In genomic region chr16:46843898-46844642, GRCh38 we compare ENCODE assay signal across 23 cellular contexts. TPM values are rescaled to one million over a fixed set of nuclear protein-coding genes. Genes with fewer than 3 reads are reported as not detected.
A peak's percentile ranks its signal among the peaks of the same experiment; 100 is the strongest.
DNase-seq lines count a peak whose midpoint lies in the region; ATAC-seq and TF ChIP-seq lines count a peak whose summit lies in the region.
"Had no signal": no experiment of that assay in that cellular context is flagged by ENCODE, and none has a peak within 500 bp of the region (broad histone marks: within the 10 kb centered on the region; RNA-seq: fewer than 3 reads in every experiment).

No MANE protein-coding gene starts in this region.

- peak overlapping the region; percentile 84 for H2AFZ ChIP-seq in IMR-90 (replicated peaks; ENCODE audit: low read length, poor library complexity)
- peak overlapping the region; percentile 59 for H2AFZ ChIP-seq in osteoblast (ENCODE audit: low read length)

- no peak overlapping the region for H4K8ac ChIP-seq in IMR-90 (ENCODE audit: low read depth in 2 of 2, low read length in 2 of 2)

- no peaks in the 10 kb centered on the region for H3K36me3 Mint-ChIP-seq in immature natural killer cell

- H2BK120ac ChIP-seq in IMR-90 (ENCODE audit: low read depth, low read length) = peak overlapping the region; percentile 48

- intact Hi-C loops in IMR-90 (cut with micrococcal nuclease) = no loop called here
- intact Hi-C loops in esophagus muscularis mucosa (cut with DNase I) = no loop called here
- intact Hi-C loops in adrenal gland (cut with DNase I) = no loop called here

- POLR2A ChIA-PET in IMR-90 (lab: Charles Lee; ENCODE audit: unreplicated experiment) = no interaction called here

- H3K14ac ChIP-seq in IMR-90 (replicated peaks; ENCODE audit: low read depth, low read length) = no peak overlapping the region

- no peak overlapping the region for H3K27ac Mint-ChIP-seq in immature natural killer cell
- H3K27ac Mint-ChIP-seq: activated CD8-positive, alpha-beta T cell treated with anti-CD3 and anti-CD28 coated beads for 36 hours had no signal

- H3K4me3 ChIP-seq in IMR-90 (ENCODE audit: insufficient read depth, low read depth, low read length) (no peak overlapping the region), esophagus muscularis mucosa (peak overlapping the region in 1 of 4 donors; percentile 17), osteoblast (ENCODE audit: insufficient read depth, low read length) (peak overlapping the region; percentile 30), adrenal gland (no peak overlapping the region)

- no peak overlapping the region for H3K4me3 Mint-ChIP-seq in immature natural killer cell
- H3K4me3 Mint-ChIP-seq: activated CD8-positive, alpha-beta T cell treated with anti-CD3 and anti-CD28 coated beads for 36 hours had no signal

- in situ Hi-C loops in IMR-90 (cut with MboI; ENCODE audit: low sequenced_read_pairs) = no loop called here

- H4K5ac ChIP-seq in IMR-90 (ENCODE audit: low read depth, low read length) = no peak overlapping the region

- CTCF ChIA-PET in IMR-90 (lab: Yijun Ruan, JAX) = interaction anchor here (0.6 to 2.2 kb wide), 3 partner anchors 10 to 134 kb away, joined by 3 to 8 read pairs (median 4); no protein-coding TSS in a partner anchor

- dilution Hi-C loops in IMR-90 (cut with HindIII; ENCODE audit: low sequenced_read_pairs, unreplicated experiment) = no loop called here

- no peak overlapping the region for H3K4ac ChIP-seq in IMR-90 (ENCODE audit: low read depth, low read length)

- H2AK5ac ChIP-seq in IMR-90 (ENCODE audit: low read depth, low read length) = peak overlapping the region; percentile 2; the same call in 1 of the 2 replicates

- no peak for TF ChIP-seq EP300 in esophagus muscularis mucosa (IDR thresholded peaks at IDR 0.05)

- H4K20me1 ChIP-seq in IMR-90 (ENCODE audit: insufficient read depth, low read length) = no peaks in the 10 kb centered on the region
- H4K20me1 ChIP-seq in osteoblast (ENCODE audit: insufficient read depth, low read length) = no peaks in the 10 kb centered on the region

- no peak for TF ChIP-seq RAD21 in IMR-90 (IDR thresholded peaks at IDR 0.05; ENCODE audit: low read length)

- H3K9me3 Mint-ChIP-seq in immature natural killer cell = peaks cover 0 to 6% (median 0%) of the 10 kb centered on the region in 6 donors
- H3K9me3 Mint-ChIP-seq: activated CD8-positive, alpha-beta T cell treated with anti-CD3 and anti-CD28 coated beads for 36 hours had no signal

- H2BK5ac ChIP-seq in IMR-90 (ENCODE audit: low read depth, low read length, poor library complexity, severe bottlenecking) = peak overlapping the region; percentile 23

- TF ChIP-seq POLR2A in IMR-90 (IDR thresholded peaks at IDR 0.05; ENCODE audit: low read depth, low read length) = no peak
- no peak for TF ChIP-seq POLR2A in esophagus muscularis mucosa (IDR thresholded peaks at IDR 0.05; ENCODE audit: low read depth)
- TF ChIP-seq POLR2A in adrenal gland (IDR thresholded peaks at IDR 0.05) = no peak

- peaks cover 4% of the 10 kb centered on the region; the same call in 1 of the 2 replicates for H3K9me3 ChIP-seq in IMR-90 (ENCODE audit: control insufficient read depth, insufficient read depth, low read length)
- peaks cover 0 to 7% (median 0%) of the 10 kb centered on the region in 4 donors for H3K9me3 ChIP-seq in esophagus muscularis mucosa
- no peaks in the 10 kb centered on the region for H3K9me3 ChIP-seq in osteoblast (ENCODE audit: low read depth, low read length)
- no peaks in the 10 kb centered on the region for H3K9me3 ChIP-seq in adrenal gland (replicated peaks in 1 of 3)
- H3K9me3 ChIP-seq: neutrophil, stomach had no signal

- H3K9ac ChIP-seq in IMR-90 (ENCODE audit: low read depth, low read length) = no peak overlapping the region

- H3K4me1 ChIP-seq in IMR-90 (ENCODE audit: control insufficient read depth, insufficient read depth, low read length) = peaks cover 2% of the 10 kb centered on the region; the same call in 1 of the 2 replicates
- peaks cover 0 to 11% (median 6%) of the 10 kb centered on the region in 4 donors for H3K4me1 ChIP-seq in esophagus muscularis mucosa
- no peaks in the 10 kb centered on the region for H3K4me1 ChIP-seq in osteoblast (ENCODE audit: insufficient read depth, low read length)
- no peaks in the 10 kb centered on the region for H3K4me1 ChIP-seq in adrenal gland (replicated peaks in 1 of 2)
- H3K4me1 ChIP-seq: heart right ventricle had no signal

- H3K79me2 ChIP-seq in osteoblast (ENCODE audit: insufficient read depth, low read length) = no peaks in the 10 kb centered on the region

- H3K18ac ChIP-seq in IMR-90 (ENCODE audit: low read depth, low read length) = 0 out of 2 replicates have a peak overlapping the region, but pooled peaks have one; percentile 3

- peak overlapping the region; percentile 55 for H2AK9ac ChIP-seq in IMR-90 (replicated peaks; ENCODE audit: low read depth, low read length, poor library complexity)

- ATAC-seq in IMR-90 (ENCODE audit: low read depth) = peak; percentile 12; the same call in 1 of the 2 replicates
- ATAC-seq: activated CD8-positive, alpha-beta T cell treated with anti-CD3 and anti-CD28 coated beads for 36 hours had no signal

- H3K27me3 ChIP-seq in IMR-90 (ENCODE audit: control insufficient read depth, insufficient read depth, low read length) (peaks cover 2% of the 10 kb centered on the region; the same call in 1 of the 2 replicates), esophagus muscularis mucosa (peaks cover 0 to 26% (median 2%) of the 10 kb centered on the region in 4 donors), osteoblast (ENCODE audit: insufficient read depth, low read length) (no peaks in the 10 kb centered on the region), adrenal gland (no peaks in the 10 kb centered on the region)

- H3K9me1 ChIP-seq in IMR-90 (ENCODE audit: insufficient read depth, low read length) = no peaks in the 10 kb centered on the region

- H3K27ac ChIP-seq in IMR-90 (ENCODE audit: insufficient read depth, low read length) (no peak overlapping the region), esophagus muscularis mucosa (replicated peaks in 1 of 4) (no peak overlapping the region), osteoblast (ENCODE audit: low read depth, low read length) (no peak overlapping the region), adrenal gland (no peak overlapping the region)
- H3K27ac ChIP-seq: heart right ventricle, HL-60, neutrophil, stomach had no signal

- H2BK20ac ChIP-seq in IMR-90 (ENCODE audit: low read depth, low read length) = no peak overlapping the region

- no peaks in the 10 kb centered on the region for H3K36me3 ChIP-seq in IMR-90 (ENCODE audit: control insufficient read depth, insufficient read depth, low read length)
- H3K36me3 ChIP-seq in esophagus muscularis mucosa = no peaks in the 10 kb centered on the region
- H3K36me3 ChIP-seq in osteoblast (ENCODE audit: insufficient read depth, low read length) = no peaks in the 10 kb centered on the region
- H3K36me3 ChIP-seq in adrenal gland (replicated peaks in 1 of 2) = no peaks in the 10 kb centered on the region
- H3K36me3 ChIP-seq: heart right ventricle, neutrophil, stomach had no signal

- H3K27me3 Mint-ChIP-seq in immature natural killer cell (ENCODE audit: low read depth in 3 of 3) = peaks cover 2 to 16% (median 7%) of the 10 kb centered on the region in 3 donors

- no peaks in the 10 kb centered on the region for H3K4me1 Mint-ChIP-seq in immature natural killer cell

- DNase-seq in AG20443 (ENCODE audit: low spot score) = peak; percentile 8
- DNase-seq in IMR-90 = no peak
- peak; percentile 57 for DNase-seq in esophagus muscularis mucosa (ENCODE audit: extremely low spot score)
- DNase-seq in osteoblast (ENCODE audit: insufficient read length, low spot score, missing footprints) = no peak
- DNase-seq in globus pallidus (ENCODE audit: low spot score) = no peak
- DNase-seq in adrenal gland = no peak
- no peak for DNase-seq in immature natural killer cell
- DNase-seq in NCI-H82 treated with DMSO at 0.1 percent for 48 hours (lab: John Stamatoyannopoulos, UW; ENCODE audit: unreplicated experiment) = no peak
- DNase-seq: ACHN; activated CD4-positive, CD25-positive, alpha-beta regulatory T cell treated with anti-CD3 and anti-CD28 coated beads, Interleukin-2, amount 50 U/mL, for 72 hours; activated CD8-positive, alpha-beta T cell treated with anti-CD3 and anti-CD28 coated beads for 36 hours; activated gamma-delta T cell; C1 segment of cervical spinal cord; cortex of kidney; NCI-H1105 treated with DMSO at 0.1 percent for 48 hours; NCI-H2029 treated with DMSO at 0.1 percent for 48 hours; NCI-H226; NCI-H774; OCI-M1; stomach had no signal

- H3K23ac ChIP-seq in IMR-90 (ENCODE audit: low read depth, low read length) = no peak overlapping the region

- no peak overlapping the region for H4K91ac ChIP-seq in IMR-90 (ENCODE audit: insufficient read depth, low read depth, low read length)

- no TSS peak for BruUV-seq in IMR-90 (replicated peaks; lab: Mats Ljungman, UMichigan)

- 62% methylated on average over 40 of the region's 74 CpGs; no CpG with 5 or more reads in 1 of the 2 experiments for WGBS in IMR-90 (ENCODE audit: extremely low coverage in 2 of 2, insufficient read length in 1 of 2), 2 experiments
- 41% methylated on average over 25 of the region's 74 CpGs for WGBS in esophagus muscularis mucosa
- WGBS in adrenal gland, 4 donors = 30 to 52% (median 37%) methylated on average over 22 to 74 of the region's 74 CpGs

- no peak for TF ChIP-seq CTCF in IMR-90 (conservative IDR thresholded peaks at IDR 0.05; ENCODE audit: low read depth, low read length)
- no peak for TF ChIP-seq CTCF in esophagus muscularis mucosa (IDR thresholded peaks at IDR 0.05)
- TF ChIP-seq CTCF in osteoblast (IDR thresholded peaks at IDR 0.05; ENCODE audit: extremely low read depth, low read depth, low read length) = no peak
- TF ChIP-seq CTCF in adrenal gland (IDR thresholded peaks at IDR 0.05) = no peak

- H3K56ac ChIP-seq in IMR-90 (ENCODE audit: extremely low read depth, insufficient read depth, low read length) = no peak overlapping the region

- H2BK15ac ChIP-seq in IMR-90 (ENCODE audit: low read depth, low read length) = no peak overlapping the region

- no peak overlapping the region for H3K4me2 ChIP-seq in IMR-90 (ENCODE audit: low read depth, low read length)
- peak overlapping the region; percentile 36 for H3K4me2 ChIP-seq in osteoblast (ENCODE audit: insufficient read depth, low read length)

- no peaks in the 10 kb centered on the region for H3K79me1 ChIP-seq in IMR-90 (ENCODE audit: low read depth in 1 of 2, low read length in 2 of 2)

RNA-seq across cellular contexts. Expression of gene C16orf87, which starts 13.1 kb away (rescaled TPM):
- 6.3 and 16.4 TPM in 2 replicates for total RNA-seq in IMR-90 (2012; rRNA removed)
- polyA plus RNA-seq in IMR-90 (2012; rRNA removed) = 6.2 and 8.1 TPM in 2 replicates
- polyA plus RNA-seq in IMR-90 (2012; cell fraction: cytosol; rRNA removed) = 1.0 and 1.2 TPM in 2 replicates
- 0.32 and 2.2 TPM in 2 replicates for polyA plus RNA-seq in IMR-90 (2012; cell fraction: nucleus; rRNA removed; ENCODE audit: low replicate concordance)
- total RNA-seq in esophagus muscularis mucosa = 10 to 100 TPM in 1 of 4 donors, 1 to 10 TPM in 3; 7.0 to 11.2 (median 8.6) TPM
- total RNA-seq in osteoblast = 7.7 and 9.8 TPM in 2 replicates
- 10 to 100 TPM in 1 of 8 donors, 1 to 10 TPM in 7; 5.6 to 10.4 (median 7.8) TPM for total RNA-seq in adrenal gland
- 10 to 100 TPM in 1 of 3 donors, 1 to 10 TPM in 2; 2.3 to 14.4 (median 5.0) TPM for polyA plus RNA-seq in adrenal gland
- polyA plus RNA-seq in immature natural killer cell = 10 to 100 TPM in 2 of 3 donors, 1 to 10 TPM in 1; 8.0 to 14.0 (median 11.6) TPM

RNA-seq across cellular contexts. Expression of gene GPT2, which starts 40.1 kb away (rescaled TPM):
- total RNA-seq in IMR-90 (2012; rRNA removed) (20.8 and 31.5 TPM in 2 replicates), esophagus muscularis mucosa (1 to 10 TPM; 2.5 to 5.7 (median 3.6) TPM), osteoblast (15.3 and 15.6 TPM in 2 replicates), adrenal gland (10 to 100 TPM; 15.1 to 70.8 (median 25.5) TPM)
- polyA plus RNA-seq in IMR-90 (2012; rRNA removed) (23.2 and 26.4 TPM in 2 replicates), adrenal gland (10 to 100 TPM; 10.9 to 15.9 (median 14.9) TPM), immature natural killer cell (under 1 TPM in 2 of 3 donors, not detected in 1; 0.48 to 0.62 TPM)
- 26.5 and 36.1 TPM in 2 replicates for polyA plus RNA-seq in IMR-90 (2012; cell fraction: cytosol; rRNA removed)
- polyA plus RNA-seq in IMR-90 (2012; cell fraction: nucleus; rRNA removed; ENCODE audit: low replicate concordance) = 20.3 and 39.8 TPM in 2 replicates

Comparison
In these comparisons a context has a peak if more than half of its experiments do, and no peak if none do; other contexts are left out.
1. DNase-seq: peak in AG20443 (single experiment) and esophagus muscularis mucosa (single experiment); none in IMR-90 (single experiment), osteoblast (single experiment), globus pallidus (single experiment), adrenal gland (0 of 7), immature natural killer cell (0 of 3) and NCI-H82 treated with DMSO at 0.1 percent for 48 hours (single experiment).